1 cellular context compared by ENCODE assay signal in the genomic region with DNA sequence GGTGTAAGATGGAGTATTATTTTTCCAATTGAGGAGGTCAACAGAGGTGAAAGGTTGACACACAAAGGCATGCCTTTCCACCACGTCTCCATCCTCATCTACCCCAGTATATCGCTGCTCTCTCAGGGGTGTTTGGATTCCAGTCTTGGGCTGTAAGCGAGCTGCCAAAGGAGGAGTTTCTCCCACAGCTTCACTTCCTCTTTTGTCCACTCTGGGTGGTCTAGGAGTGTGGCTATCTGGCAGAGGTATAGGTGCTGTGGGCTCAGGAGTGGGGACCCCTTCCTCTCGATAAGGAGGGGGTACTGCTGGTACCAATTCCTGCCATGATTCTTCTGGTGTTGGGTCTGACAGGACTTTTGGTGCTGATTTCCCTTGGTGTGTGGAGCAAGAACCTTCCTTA.
TF ChIP-seq lines count a peak whose summit lies in the region.

No MANE protein-coding gene starts in this region.

TF ChIP-seq in GM12878, 131 proteins besides CTCF, POLR2A, EP300 and RAD21 (continued from another document):
- TF ChIP-seq, protein P1, sequence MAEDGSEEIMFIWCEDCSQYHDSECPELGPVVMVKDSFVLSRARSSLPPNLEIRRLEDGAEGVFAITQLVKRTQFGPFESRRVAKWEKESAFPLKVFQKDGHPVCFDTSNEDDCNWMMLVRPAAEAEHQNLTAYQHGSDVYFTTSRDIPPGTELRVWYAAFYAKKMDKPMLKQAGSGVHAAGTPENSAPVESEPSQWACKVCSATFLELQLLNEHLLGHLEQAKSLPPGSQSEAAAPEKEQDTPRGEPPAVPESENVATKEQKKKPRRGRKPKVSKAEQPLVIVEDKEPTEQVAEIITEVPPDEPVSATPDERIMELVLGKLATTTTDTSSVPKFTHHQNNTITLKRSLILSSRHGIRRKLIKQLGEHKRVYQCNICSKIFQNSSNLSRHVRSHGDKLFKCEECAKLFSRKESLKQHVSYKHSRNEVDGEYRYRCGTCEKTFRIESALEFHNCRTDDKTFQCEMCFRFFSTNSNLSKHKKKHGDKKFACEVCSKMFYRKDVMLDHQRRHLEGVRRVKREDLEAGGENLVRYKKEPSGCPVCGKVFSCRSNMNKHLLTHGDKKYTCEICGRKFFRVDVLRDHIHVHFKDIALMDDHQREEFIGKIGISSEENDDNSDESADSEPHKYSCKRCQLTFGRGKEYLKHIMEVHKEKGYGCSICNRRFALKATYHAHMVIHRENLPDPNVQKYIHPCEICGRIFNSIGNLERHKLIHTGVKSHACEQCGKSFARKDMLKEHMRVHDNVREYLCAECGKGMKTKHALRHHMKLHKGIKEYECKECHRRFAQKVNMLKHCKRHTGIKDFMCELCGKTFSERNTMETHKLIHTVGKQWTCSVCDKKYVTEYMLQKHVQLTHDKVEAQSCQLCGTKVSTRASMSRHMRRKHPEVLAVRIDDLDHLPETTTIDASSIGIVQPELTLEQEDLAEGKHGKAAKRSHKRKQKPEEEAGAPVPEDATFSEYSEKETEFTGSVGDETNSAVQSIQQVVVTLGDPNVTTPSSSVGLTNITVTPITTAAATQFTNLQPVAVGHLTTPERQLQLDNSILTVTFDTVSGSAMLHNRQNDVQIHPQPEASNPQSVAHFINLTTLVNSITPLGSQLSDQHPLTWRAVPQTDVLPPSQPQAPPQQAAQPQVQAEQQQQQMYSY (CRISPR knock-in tag; IDR thresholded peaks at IDR 0.05) = no peak
